ENCODE assay signal across 1 cellular context in the genomic region with DNA sequence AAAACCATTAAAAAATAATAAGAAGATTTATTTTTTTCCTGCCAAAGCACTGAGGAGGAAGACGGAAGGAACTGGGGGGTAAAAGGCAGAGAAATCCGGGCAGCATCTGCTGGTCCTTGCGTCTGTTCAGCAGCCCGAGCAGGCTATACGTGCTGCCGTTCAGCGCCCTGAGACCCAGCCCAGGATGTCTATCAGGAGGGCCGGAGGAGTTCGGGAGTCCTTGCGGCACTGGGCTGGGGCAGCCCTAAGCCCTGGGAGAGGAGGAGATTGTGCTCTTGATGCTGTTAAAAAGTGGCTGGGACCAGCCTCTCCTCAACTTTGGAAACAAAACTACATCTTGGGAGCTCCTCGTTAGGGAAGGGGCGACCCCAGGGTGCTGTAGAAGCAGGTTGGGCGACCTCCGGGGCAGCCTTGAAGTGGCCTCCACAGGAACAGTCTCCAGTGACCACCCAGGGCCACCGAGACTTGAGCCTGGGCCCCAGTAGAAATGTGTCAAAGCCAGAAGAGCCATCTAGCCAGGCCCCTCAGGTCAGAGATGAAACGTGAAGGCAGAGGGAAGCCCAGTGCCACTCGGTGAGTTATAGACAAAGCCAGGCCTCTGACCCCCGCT.
TF ChIP-seq lines count a peak whose summit lies in the region.

No MANE protein-coding gene starts in this region.

TF ChIP-seq in K562, 482 proteins besides CTCF, POLR2A, EP300 and RAD21:
- no peak for TF ChIP-seq NCOA1 (IDR thresholded peaks at IDR 0.05; ENCODE audit: low read depth)
- TF ChIP-seq GABPA (tag; conservative IDR thresholded peaks at IDR 0.05; ENCODE audit: low read depth) = no peak
- TF ChIP-seq, protein P1, sequence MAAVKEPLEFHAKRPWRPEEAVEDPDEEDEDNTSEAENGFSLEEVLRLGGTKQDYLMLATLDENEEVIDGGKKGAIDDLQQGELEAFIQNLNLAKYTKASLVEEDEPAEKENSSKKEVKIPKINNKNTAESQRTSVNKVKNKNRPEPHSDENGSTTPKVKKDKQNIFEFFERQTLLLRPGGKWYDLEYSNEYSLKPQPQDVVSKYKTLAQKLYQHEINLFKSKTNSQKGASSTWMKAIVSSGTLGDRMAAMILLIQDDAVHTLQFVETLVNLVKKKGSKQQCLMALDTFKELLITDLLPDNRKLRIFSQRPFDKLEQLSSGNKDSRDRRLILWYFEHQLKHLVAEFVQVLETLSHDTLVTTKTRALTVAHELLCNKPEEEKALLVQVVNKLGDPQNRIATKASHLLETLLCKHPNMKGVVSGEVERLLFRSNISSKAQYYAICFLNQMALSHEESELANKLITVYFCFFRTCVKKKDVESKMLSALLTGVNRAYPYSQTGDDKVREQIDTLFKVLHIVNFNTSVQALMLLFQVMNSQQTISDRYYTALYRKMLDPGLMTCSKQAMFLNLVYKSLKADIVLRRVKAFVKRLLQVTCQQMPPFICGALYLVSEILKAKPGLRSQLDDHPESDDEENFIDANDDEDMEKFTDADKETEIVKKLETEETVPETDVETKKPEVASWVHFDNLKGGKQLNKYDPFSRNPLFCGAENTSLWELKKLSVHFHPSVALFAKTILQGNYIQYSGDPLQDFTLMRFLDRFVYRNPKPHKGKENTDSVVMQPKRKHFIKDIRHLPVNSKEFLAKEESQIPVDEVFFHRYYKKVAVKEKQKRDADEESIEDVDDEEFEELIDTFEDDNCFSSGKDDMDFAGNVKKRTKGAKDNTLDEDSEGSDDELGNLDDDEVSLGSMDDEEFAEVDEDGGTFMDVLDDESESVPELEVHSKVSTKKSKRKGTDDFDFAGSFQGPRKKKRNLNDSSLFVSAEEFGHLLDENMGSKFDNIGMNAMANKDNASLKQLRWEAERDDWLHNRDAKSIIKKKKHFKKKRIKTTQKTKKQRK (IDR thresholded peaks at IDR 0.05; ENCODE audit: borderline replicate concordance, low read depth, low read length) = no peak
- no peak for TF ChIP-seq BRD4 (IDR thresholded peaks at IDR 0.05)
- TF ChIP-seq PML (IDR thresholded peaks at IDR 0.05; ENCODE audit: low read length) = no peak
- TF ChIP-seq TCF7L2 (IDR thresholded peaks at IDR 0.05; ENCODE audit: low read depth, low read length) = no peak
- no peak for TF ChIP-seq TRIM24 (IDR thresholded peaks at IDR 0.05)
- no peak for TF ChIP-seq HNRNPL (IDR thresholded peaks at IDR 0.05; ENCODE audit: low read depth, low read length)
- no peak for TF ChIP-seq EWSR1 (IDR thresholded peaks at IDR 0.05; ENCODE audit: borderline replicate concordance, low read depth, partially characterized antibody)
- no peak for TF ChIP-seq HDGF (IDR thresholded peaks at IDR 0.05)
- TF ChIP-seq EGR1 (conservative IDR thresholded peaks at IDR 0.05) = no peak
- TF ChIP-seq SIRT6 (IDR thresholded peaks at IDR 0.05; ENCODE audit: low read depth, low read length) = no peak
- no peak for TF ChIP-seq MCM5 (IDR thresholded peaks at IDR 0.05; ENCODE audit: low read depth)
- TF ChIP-seq CEBPG (CRISPR knock-in tag; IDR thresholded peaks at IDR 0.05) = no peak
- no peak for TF ChIP-seq CEBPG (tag; conservative IDR thresholded peaks at IDR 0.05 in 1 of 2, IDR thresholded peaks at IDR 0.05 in 1 of 2)
